In the genomic region with DNA sequence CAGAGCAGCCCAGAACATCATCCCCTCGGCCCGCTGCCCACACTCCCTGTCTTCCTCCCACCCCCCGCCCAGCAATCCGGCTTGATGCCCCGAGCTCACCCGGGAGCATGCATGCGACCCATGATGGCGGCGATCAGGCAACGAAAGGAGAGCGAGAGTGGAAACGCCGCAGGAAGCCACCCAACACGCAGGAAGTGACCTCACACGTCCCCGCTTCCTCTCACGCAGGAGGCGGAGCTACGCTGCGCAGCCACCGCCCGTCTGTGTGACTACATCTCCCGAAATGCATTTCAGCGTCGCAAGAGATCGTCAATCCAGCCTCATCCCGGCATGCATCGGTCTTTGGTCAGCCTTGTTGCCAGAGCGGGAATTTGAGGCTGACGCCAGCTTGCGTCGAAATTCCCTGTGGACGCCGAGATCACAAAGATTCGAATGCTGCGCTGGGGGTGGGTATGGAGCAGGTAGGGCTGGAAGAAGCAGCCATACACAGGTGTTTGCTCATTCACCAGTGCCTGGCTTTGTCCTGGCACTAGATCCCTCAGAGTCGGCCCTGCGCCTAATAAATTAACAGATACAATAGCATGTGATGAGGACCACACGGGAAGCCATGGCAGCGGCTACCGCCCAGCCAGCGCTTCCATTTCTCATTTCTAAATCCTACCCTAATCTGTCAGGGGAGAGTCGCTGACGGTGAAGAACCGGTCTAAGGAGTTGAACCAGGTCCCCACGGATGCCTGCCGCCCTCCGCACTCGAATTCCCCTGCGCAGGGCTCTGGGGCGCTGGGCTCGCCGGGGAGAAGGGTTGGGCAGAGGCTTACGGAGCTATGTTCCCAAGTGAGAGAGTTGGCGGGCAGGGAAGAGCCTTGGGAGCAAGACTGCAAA, we compare ENCODE assay signal across 1 cellular context.
TF ChIP-seq lines count a peak whose summit lies in the region.

Gene RPS13 (minus strand): TSS at position 148 of the 882 bp plus-strand sequence. CDS start 26 bp downstream, at position 122.

TF ChIP-seq in HEK293, 187 proteins besides CTCF, POLR2A, EP300 and RAD21 (continued from another document and continues in another):
- TF ChIP-seq ZNF521 (tag by site-specific recombination; IDR thresholded peaks at IDR 0.05) (no peak), ZNF23 (tag by site-specific recombination; IDR thresholded peaks at IDR 0.05; ENCODE audit: borderline replicate concordance) (no peak), OVOL3 (tag by site-specific recombination; IDR thresholded peaks at IDR 0.05) (0 out of 2 replicates have a peak, but pooled peaks have one; percentile 3), GLI4 (tag by site-specific recombination; IDR thresholded peaks at IDR 0.05) (no peak), ZNF157 (tag by site-specific recombination; IDR thresholded peaks at IDR 0.05) (no peak), ZNF10 (tag by site-specific recombination; IDR thresholded peaks at IDR 0.05) (no peak), ZNF18 (tag by site-specific recombination; IDR thresholded peaks at IDR 0.05) (no peak), ZNF692 (tag by site-specific recombination; IDR thresholded peaks at IDR 0.05) (peak; percentile 78), SETDB1 (IDR thresholded peaks at IDR 0.05; ENCODE audit: insufficient read length, low read length) (peak; percentile 76), ZNF768 (tag by site-specific recombination; IDR thresholded peaks at IDR 0.05) (no peak), REST (tag by site-specific recombination; IDR thresholded peaks at IDR 0.05) (no peak), SP3 (tag by site-specific recombination; IDR thresholded peaks at IDR 0.05) (peak; percentile 88), ZNF48 (tag by site-specific recombination; IDR thresholded peaks at IDR 0.05) (no peak), ZNF324 (tag by site-specific recombination; IDR thresholded peaks at IDR 0.05) (peak; percentile 45; the same call in 1 of the 2 replicates), ZBTB20 (tag by site-specific recombination; IDR thresholded peaks at IDR 0.05) (peak; percentile 77; the same call in 1 of the 2 replicates), ZNF623 (tag by site-specific recombination; IDR thresholded peaks at IDR 0.05) (no peak), ZFP41 (tag by site-specific recombination; IDR thresholded peaks at IDR 0.05; ENCODE audit: borderline replicate concordance) (no peak), ZNF202 (tag by site-specific recombination; IDR thresholded peaks at IDR 0.05; ENCODE audit: borderline replicate concordance) (no peak), SP7 (tag by site-specific recombination; IDR thresholded peaks at IDR 0.05) (peak; percentile 63), SALL2 (tag by site-specific recombination; IDR thresholded peaks at IDR 0.05; ENCODE audit: borderline replicate concordance) (no peak), ZNF280C (tag by site-specific recombination; IDR thresholded peaks at IDR 0.05) (no peak), ZNF548 (tag by site-specific recombination; IDR thresholded peaks at IDR 0.05) (no peak), HIC1 (tag by site-specific recombination; IDR thresholded peaks at IDR 0.05) (no peak), ZNF148 (tag by site-specific recombination; IDR thresholded peaks at IDR 0.05; ENCODE audit: borderline replicate concordance) (no peak), ZNF140 (tag by site-specific recombination; IDR thresholded peaks at IDR 0.05) (no peak), ZBTB1 (tag by site-specific recombination; IDR thresholded peaks at IDR 0.05) (no peak), ZNF501 (tag by site-specific recombination; IDR thresholded peaks at IDR 0.05) (0 out of 2 replicates have a peak, but pooled peaks have one; percentile 78), ZNF214 (tag by site-specific recombination; IDR thresholded peaks at IDR 0.05; ENCODE audit: borderline replicate concordance) (no peak), ZNF311 (tag by site-specific recombination; IDR thresholded peaks at IDR 0.05; ENCODE audit: borderline replicate concordance) (no peak), HOXC10 (CRISPR knock-in tag; IDR thresholded peaks at IDR 0.05) (peak; percentile 69; the same call in 1 of the 2 replicates), ZSCAN16 (tag by site-specific recombination; IDR thresholded peaks at IDR 0.05) (no peak), ZNF416 (tag by site-specific recombination; IDR thresholded peaks at IDR 0.05) (no peak), ZNF707 (tag by site-specific recombination; IDR thresholded peaks at IDR 0.05) (no peak), ZNF221 (tag by site-specific recombination; IDR thresholded peaks at IDR 0.05; ENCODE audit: borderline replicate concordance) (no peak), ZNF514 (tag by site-specific recombination; IDR thresholded peaks at IDR 0.05) (no peak), ZBTB21 (tag by site-specific recombination; IDR thresholded peaks at IDR 0.05) (peak; percentile 86), WT1 (tag by site-specific recombination; IDR thresholded peaks at IDR 0.05) (no peak), GFI1B (tag by site-specific recombination; IDR thresholded peaks at IDR 0.05) (no peak), ZBTB48 (tag by site-specific recombination; IDR thresholded peaks at IDR 0.05) (peak; percentile 38; the same call in 1 of the 2 replicates), ZNF530 (tag by site-specific recombination; IDR thresholded peaks at IDR 0.05; ENCODE audit: low read depth) (no peak)
- TF ChIP-seq, protein P1, sequence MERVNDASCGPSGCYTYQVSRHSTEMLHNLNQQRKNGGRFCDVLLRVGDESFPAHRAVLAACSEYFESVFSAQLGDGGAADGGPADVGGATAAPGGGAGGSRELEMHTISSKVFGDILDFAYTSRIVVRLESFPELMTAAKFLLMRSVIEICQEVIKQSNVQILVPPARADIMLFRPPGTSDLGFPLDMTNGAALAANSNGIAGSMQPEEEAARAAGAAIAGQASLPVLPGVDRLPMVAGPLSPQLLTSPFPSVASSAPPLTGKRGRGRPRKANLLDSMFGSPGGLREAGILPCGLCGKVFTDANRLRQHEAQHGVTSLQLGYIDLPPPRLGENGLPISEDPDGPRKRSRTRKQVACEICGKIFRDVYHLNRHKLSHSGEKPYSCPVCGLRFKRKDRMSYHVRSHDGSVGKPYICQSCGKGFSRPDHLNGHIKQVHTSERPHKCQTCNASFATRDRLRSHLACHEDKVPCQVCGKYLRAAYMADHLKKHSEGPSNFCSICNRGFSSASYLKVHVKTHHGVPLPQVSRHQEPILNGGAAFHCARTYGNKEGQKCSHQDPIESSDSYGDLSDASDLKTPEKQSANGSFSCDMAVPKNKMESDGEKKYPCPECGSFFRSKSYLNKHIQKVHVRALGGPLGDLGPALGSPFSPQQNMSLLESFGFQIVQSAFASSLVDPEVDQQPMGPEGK (tag by site-specific recombination; IDR thresholded peaks at IDR 0.05), result no peak
- TF ChIP-seq, protein P2, sequence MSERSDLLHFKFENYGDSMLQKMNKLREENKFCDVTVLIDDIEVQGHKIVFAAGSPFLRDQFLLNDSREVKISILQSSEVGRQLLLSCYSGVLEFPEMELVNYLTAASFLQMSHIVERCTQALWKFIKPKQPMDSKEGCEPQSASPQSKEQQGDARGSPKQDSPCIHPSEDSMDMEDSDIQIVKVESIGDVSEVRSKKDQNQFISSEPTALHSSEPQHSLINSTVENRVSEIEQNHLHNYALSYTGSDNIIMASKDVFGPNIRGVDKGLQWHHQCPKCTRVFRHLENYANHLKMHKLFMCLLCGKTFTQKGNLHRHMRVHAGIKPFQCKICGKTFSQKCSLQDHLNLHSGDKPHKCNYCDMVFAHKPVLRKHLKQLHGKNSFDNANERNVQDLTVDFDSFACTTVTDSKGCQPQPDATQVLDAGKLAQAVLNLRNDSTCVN (tag by site-specific recombination; optimal IDR thresholded peaks at IDR 0.05), result peak; percentile 17
